ENCODE assay signal across 16 cellular contexts in the genomic region with DNA sequence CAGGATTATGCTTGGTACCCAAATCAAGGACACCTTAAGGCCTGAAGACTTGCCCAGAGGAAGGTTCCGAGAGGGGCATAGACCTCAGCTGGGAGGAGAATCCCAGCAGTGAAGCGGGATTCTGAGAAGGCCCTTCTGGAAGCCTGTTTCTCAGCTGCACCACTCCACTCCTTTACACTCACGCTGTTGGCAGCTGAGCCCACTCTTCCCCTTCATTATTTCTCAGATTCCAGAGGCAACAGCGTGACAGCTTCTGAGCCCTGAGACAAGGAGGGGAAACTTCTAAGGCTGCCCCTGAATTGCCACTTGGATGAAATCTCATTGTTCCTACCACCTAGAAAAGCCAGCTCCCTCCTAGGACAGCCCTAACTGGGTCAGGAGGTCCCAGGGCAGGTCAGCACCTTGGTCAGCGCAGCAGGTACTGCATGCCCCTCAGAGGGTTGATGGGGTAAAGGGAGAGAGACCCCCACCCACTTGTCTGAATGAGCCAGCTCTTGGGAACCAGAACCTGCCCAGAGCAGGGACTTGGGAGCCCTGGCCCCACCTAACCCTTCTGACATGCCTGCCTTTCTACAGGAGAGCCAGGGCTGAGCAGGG. TPM values are rescaled to one million over a fixed set of nuclear protein-coding genes. Genes with fewer than 3 reads are reported as not detected.
A peak's percentile ranks its signal among the peaks of the same experiment; 100 is the strongest.
DNase-seq lines count a peak whose midpoint lies in the region; ATAC-seq, FAIRE-seq and TF ChIP-seq lines count a peak whose summit lies in the region.
"Had no signal": no experiment of that assay in that cellular context is flagged by ENCODE, and none has a peak within 500 bp of the region (broad histone marks: within the 10 kb centered on the region; RNA-seq: fewer than 3 reads in every experiment).

No MANE protein-coding gene starts in this region.

- H3K4me3 ChIP-seq in GM23338 (no peak overlapping the region), HepG2 (replicated peaks in 1 of 3; ENCODE audit: insufficient read depth in 1 of 3, low read depth in 2 of 3, low read length in 3 of 3) (no peak overlapping the region), thyroid gland (replicated peaks in 1 of 3) (no peak overlapping the region)

- intact Hi-C loops in HepG2 (cut with micrococcal nuclease; ENCODE audit: unreplicated experiment) = no loop called here
- intact Hi-C loops in thyroid gland (cut with DNase I) = no loop called here

- H3K27ac ChIP-seq in GM23338 (ENCODE audit: low read depth) (no peak overlapping the region), HepG2 (ENCODE audit: extremely low read length, insufficient read depth, low read length) (no peak overlapping the region), thyroid gland (peak overlapping the region; percentile 85 to 95 (median 93))

- peaks cover 16% of the 10 kb centered on the region for H3K4me1 Mint-ChIP-seq in GM23338
- H3K4me1 Mint-ChIP-seq in T-helper 17 cell = peaks cover 2% of the 10 kb centered on the region
- H3K4me1 Mint-ChIP-seq: CD4-positive, CD25-positive, alpha-beta regulatory T cell had no signal

- BruUV-seq in HepG2 (replicated peaks; lab: Mats Ljungman, UMichigan) = no TSS peak

- in situ Hi-C loops in HepG2 (cut with HindIII; ENCODE audit: extremely low pct_ligation_motif_present, low pct_unique_long_range_greater_than_20kb) = no loop called here

- CTCF ChIA-PET in HepG2 (lab: Yijun Ruan, JAX; ENCODE audit: low intra/inter-chr PET ratio, low total read pairs) = no interaction called here

- H3K4me2 ChIP-seq in GM23338 = no peak overlapping the region
- no peak overlapping the region for H3K4me2 ChIP-seq in HepG2 (ENCODE audit: low read depth, low read length)

- H3K4me3 Mint-ChIP-seq in GM23338 (no peak overlapping the region), T-helper 17 cell (no peak overlapping the region)
- H3K4me3 Mint-ChIP-seq: CD4-positive, CD25-positive, alpha-beta regulatory T cell; HFFc6 had no signal

- H3F3A ChIP-seq in GM23338 (replicated peaks; ENCODE audit: low read depth) = no peaks in the 10 kb centered on the region

- H4K20me1 ChIP-seq in GM23338 (replicated peaks; ENCODE audit: insufficient read depth) (no peaks in the 10 kb centered on the region), HepG2 (ENCODE audit: insufficient read depth, low read length) (no peaks in the 10 kb centered on the region)

- H3K79me2 ChIP-seq in GM23338 (replicated peaks; ENCODE audit: insufficient read depth) (no peaks in the 10 kb centered on the region), HepG2 (ENCODE audit: insufficient read depth, low read length) (no peaks in the 10 kb centered on the region)

- TF ChIP-seq POLR2A in HepG2 (IDR thresholded peaks at IDR 0.05; ENCODE audit: insufficient read depth in 1 of 2, low read depth in 2 of 2, low read length in 2 of 2) = no peak
- TF ChIP-seq POLR2A in thyroid gland (IDR thresholded peaks at IDR 0.05) = no peak

- no peaks in the 10 kb centered on the region for H3K9me3 ChIP-seq in T-helper 17 cell (ENCODE audit: control insufficient read depth, low read length, poor library complexity, severe bottlenecking)
- H3K9me3 ChIP-seq in HepG2 (ENCODE audit: low read length) = no peaks in the 10 kb centered on the region
- no peaks in the 10 kb centered on the region for H3K9me3 ChIP-seq in thyroid gland

- TF ChIP-seq CTCF in GM23338 (conservative IDR thresholded peaks at IDR 0.05; ENCODE audit: low read depth in 2 of 2) (no peak), HepG2 (CRISPR knock-in tag; IDR thresholded peaks at IDR 0.05) (no peak), thyroid gland (IDR thresholded peaks at IDR 0.05) (no peak), D721Med (IDR thresholded peaks at IDR 0.05; ENCODE audit: insufficient read depth, missing control alignments) (no peak)

- POLR2A ChIA-PET in HepG2 (lab: Yijun Ruan, JAX) = no interaction called here

- H3K9me2 ChIP-seq in GM23338 (ENCODE audit: insufficient read depth) = no peaks in the 10 kb centered on the region

- FAIRE-seq in HepG2 (lab: Jason Lieb, UNC) (no peak), D721Med (lab: Jason Lieb, UNC) (no peak)
- FAIRE-seq: G401.6, GM12892, GM19239, RCC 7860 had no signal

- peaks cover 6% of the 10 kb centered on the region for H3K27me3 Mint-ChIP-seq in GM23338 (ENCODE audit: insufficient read depth, low read depth, poor library complexity)
- peaks cover 18% of the 10 kb centered on the region for H3K27me3 Mint-ChIP-seq in T-helper 17 cell

- H3K36me3 Mint-ChIP-seq in GM23338 (ENCODE audit: low read depth) (no peaks in the 10 kb centered on the region), T-helper 17 cell (ENCODE audit: low read depth) (peaks cover 2% of the 10 kb centered on the region)
- H3K36me3 Mint-ChIP-seq: CD4-positive, CD25-positive, alpha-beta regulatory T cell had no signal

- no peak overlapping the region for H3K9ac ChIP-seq in HepG2 (ENCODE audit: insufficient read depth, low read depth, low read length)

- H2AFZ ChIP-seq in GM23338 (no peak overlapping the region), HepG2 (ENCODE audit: low read length) (no peak overlapping the region)

- TF ChIP-seq EP300 in HepG2 (IDR thresholded peaks at IDR 0.05; ENCODE audit: low read depth in 2 of 2, low read length in 2 of 2) (no peak), HepG2 (CRISPR knock-in tag; IDR thresholded peaks at IDR 0.05; ENCODE audit: borderline replicate concordance) (no peak)

- peak; percentile 55 for DNase-seq in GM23338 (ENCODE audit: low spot score)
- no peak for DNase-seq in T-helper 17 cell
- no peak for DNase-seq in HepG2 (ENCODE audit: low spot score)
- DNase-seq in thyroid gland = peak; percentile 78
- no peak for DNase-seq in NCI-H526 (lab: John Stamatoyannopoulos, UW)
- no peak for DNase-seq in D721Med (ENCODE audit: insufficient read length, low spot score)
- DNase-seq: AML-193; CD4-positive, CD25-positive, alpha-beta regulatory T cell; HFFc6; NCI-H1930; SHP77 treated with DMSO at 0.1 percent for 48 hours had no signal

- WGBS in HepG2 (ENCODE audit: low lambda C conversion rate) = 0% methylated on average over 2 of the region's 5 CpGs
- 29 to 58% methylated on average over 5 of the region's 5 CpGs for WGBS in thyroid gland, 2 donors

- H3K27me3 ChIP-seq in GM23338 (ENCODE audit: insufficient read depth) (no peaks in the 10 kb centered on the region), HepG2 (ENCODE audit: control insufficient read depth in 1 of 2, insufficient read depth in 2 of 2, low read length in 2 of 2) (peaks cover 2 to 21% of the 10 kb centered on the region in 2 experiments; a peak in 3 of 5 replicates), thyroid gland (no peaks in the 10 kb centered on the region)

- ATAC-seq in GM23338 (peak; percentile 56), T-helper 17 cell (no peak), HepG2 (no peak; the same call in 2 of the 3 replicates), esophagus mucosa (no peak)

- H3K4me1 ChIP-seq in GM23338 (ENCODE audit: insufficient read depth) (peaks cover 5% of the 10 kb centered on the region), HepG2 (ENCODE audit: insufficient read depth, low read length) (peaks cover 8% of the 10 kb centered on the region), thyroid gland (peaks cover 65 to 70% of the 10 kb centered on the region in 2 donors)

- H3K36me3 ChIP-seq in GM23338 (ENCODE audit: insufficient read depth) = no peaks in the 10 kb centered on the region
- no peaks in the 10 kb centered on the region for H3K36me3 ChIP-seq in HepG2 (replicated peaks in 1 of 2; ENCODE audit: control insufficient read depth in 1 of 2, insufficient read depth in 2 of 2, low read length in 2 of 2)
- H3K36me3 ChIP-seq in thyroid gland = no peaks in the 10 kb centered on the region

- no peak for TF ChIP-seq RAD21 in HepG2 (CRISPR knock-in tag; IDR thresholded peaks at IDR 0.05)

- no peaks in the 10 kb centered on the region for H3K9me3 Mint-ChIP-seq in GM23338
- H3K9me3 Mint-ChIP-seq: HFFc6 had no signal

- H3K27ac Mint-ChIP-seq in GM23338 = no peak overlapping the region
- peak overlapping the region; percentile 37 for H3K27ac Mint-ChIP-seq in T-helper 17 cell
- H3K27ac Mint-ChIP-seq: CD4-positive, CD25-positive, alpha-beta regulatory T cell; HFFc6 had no signal

RNA-seq across cellular contexts. Expression of gene ISCA2, which starts 53.9 kb away (rescaled TPM):
- 24.9 and 44.0 TPM in 2 replicates for total RNA-seq in GM23338 (2014; rRNA removed; shearing (Covaris generic))
- polyA plus RNA-seq in GM23338 (2016; fragmentation: Nextera tagmentation; extraction: Ambion mirVana) (156 and 171 TPM in 2 replicates), HepG2 (2011; rRNA removed) (24.8 and 32.1 TPM in 2 replicates)
- total RNA-seq in T-helper 17 cell (10 to 100 TPM; 14.4 to 21.3 TPM), HepG2 (2016; rRNA removed; fragmentation: Illumina TruSeq; extraction: Trizol) (43.4 and 53.0 TPM in 2 replicates), thyroid gland (10 to 100 TPM; 24.6 to 54.9 (median 44.2) TPM), esophagus mucosa (16.4 TPM)
- 17.5 and 18.2 TPM in 2 replicates for total RNA-seq in HepG2 (2016; cell fraction: cytosol; rRNA removed; fragmentation: Illumina TruSeq; extraction: Trizol; ENCODE audit: low read depth)
- 42.9 and 57.5 TPM in 2 replicates for total RNA-seq in HepG2 (2016; cell fraction: insoluble cytoplasmic fraction; rRNA removed; fragmentation: Illumina TruSeq; extraction: Trizol)
- 23.3 and 26.7 TPM in 2 replicates for total RNA-seq in HepG2 (2016; cell fraction: membrane; rRNA removed; fragmentation: Illumina TruSeq; extraction: Trizol)
- total RNA-seq in HepG2 (2016; cell fraction: nucleus; rRNA removed; fragmentation: Illumina TruSeq; extraction: Trizol) = 21.1 and 23.4 TPM in 2 replicates
- 24.5 and 27.0 TPM in 2 replicates for polyA plus RNA-seq in HepG2 (2011; cell fraction: cytosol; rRNA removed)
- polyA plus RNA-seq in HepG2 (2011; cell fraction: nucleus; rRNA removed) = 11.3 and 11.4 TPM in 2 replicates
- 18.4 and 18.8 TPM in 2 replicates for polyA plus RNA-seq in HepG2 (2012)
- 16.6 and 20.0 TPM in 2 replicates for polyA plus RNA-seq in HepG2 (2016; cell fraction: cytosol; fragmentation: Illumina TruSeq; extraction: Trizol; ENCODE audit: low read depth)
- 55.8 and 67.9 TPM in 2 replicates for polyA plus RNA-seq in HepG2 (2016; cell fraction: insoluble cytoplasmic fraction; fragmentation: Illumina TruSeq; extraction: Trizol; ENCODE audit: low read depth)
- polyA plus RNA-seq in HepG2 (2016; cell fraction: membrane; fragmentation: Illumina TruSeq; extraction: Trizol; ENCODE audit: low read depth) = 20.6 and 24.2 TPM in 2 replicates
- polyA plus RNA-seq in HepG2 (2016; cell fraction: nucleus; fragmentation: Illumina TruSeq; extraction: Trizol; ENCODE audit: insufficient read depth, low read depth) = 34.4 and 35.5 TPM in 2 replicates
- polyA minus RNA-seq in HepG2 (2011; rRNA and poly(A)+ RNA removed; ENCODE audit: low replicate concordance) = 3.1 and 4.4 TPM in 2 replicates
- 5.8 and 7.5 TPM in 2 replicates for polyA minus RNA-seq in HepG2 (2011; cell fraction: cytosol; rRNA and poly(A)+ RNA removed)
- polyA minus RNA-seq in HepG2 (2011; cell fraction: nucleus; rRNA and poly(A)+ RNA removed) = 6.5 and 6.6 TPM in 2 replicates

RNA-seq across cellular contexts. Expression of gene NPC2, which starts 54.3 kb away (rescaled TPM):
- 287 and 331 TPM in 2 replicates for total RNA-seq in GM23338 (2014; rRNA removed; shearing (Covaris generic))
- polyA plus RNA-seq in GM23338 (2016; fragmentation: Nextera tagmentation; extraction: Ambion mirVana) = 344 and 354 TPM in 2 replicates
- total RNA-seq in T-helper 17 cell = 10 to 100 TPM; 32.7 to 39.0 TPM
- total RNA-seq in HepG2 (2016; rRNA removed; fragmentation: Illumina TruSeq; extraction: Trizol) = 108 and 164 TPM in 2 replicates
- 97.6 and 98.1 TPM in 2 replicates for total RNA-seq in HepG2 (2016; cell fraction: cytosol; rRNA removed; fragmentation: Illumina TruSeq; extraction: Trizol; ENCODE audit: low read depth)
- total RNA-seq in HepG2 (2016; cell fraction: insoluble cytoplasmic fraction; rRNA removed; fragmentation: Illumina TruSeq; extraction: Trizol) = 110 and 171 TPM in 2 replicates
- 151 and 156 TPM in 2 replicates for total RNA-seq in HepG2 (2016; cell fraction: membrane; rRNA removed; fragmentation: Illumina TruSeq; extraction: Trizol)
- 133 and 142 TPM in 2 replicates for total RNA-seq in HepG2 (2016; cell fraction: nucleus; rRNA removed; fragmentation: Illumina TruSeq; extraction: Trizol)
- 132 and 136 TPM in 2 replicates for polyA plus RNA-seq in HepG2 (2011; rRNA removed)
- 168 and 213 TPM in 2 replicates for polyA plus RNA-seq in HepG2 (2011; cell fraction: cytosol; rRNA removed)
- 111 and 132 TPM in 2 replicates for polyA plus RNA-seq in HepG2 (2011; cell fraction: nucleus; rRNA removed)
- 184 and 188 TPM in 2 replicates for polyA plus RNA-seq in HepG2 (2012)
- 123 and 125 TPM in 2 replicates for polyA plus RNA-seq in HepG2 (2016; cell fraction: cytosol; fragmentation: Illumina TruSeq; extraction: Trizol; ENCODE audit: low read depth)
- 137 and 155 TPM in 2 replicates for polyA plus RNA-seq in HepG2 (2016; cell fraction: insoluble cytoplasmic fraction; fragmentation: Illumina TruSeq; extraction: Trizol; ENCODE audit: low read depth)
- 181 and 189 TPM in 2 replicates for polyA plus RNA-seq in HepG2 (2016; cell fraction: membrane; fragmentation: Illumina TruSeq; extraction: Trizol; ENCODE audit: low read depth)
- 223 and 240 TPM in 2 replicates for polyA plus RNA-seq in HepG2 (2016; cell fraction: nucleus; fragmentation: Illumina TruSeq; extraction: Trizol; ENCODE audit: insufficient read depth, low read depth)
- 84.2 and 184 TPM in 2 replicates for polyA minus RNA-seq in HepG2 (2011; rRNA and poly(A)+ RNA removed; ENCODE audit: low replicate concordance)
- polyA minus RNA-seq in HepG2 (2011; cell fraction: cytosol; rRNA and poly(A)+ RNA removed) = 82.0 and 93.2 TPM in 2 replicates
- polyA minus RNA-seq in HepG2 (2011; cell fraction: nucleus; rRNA and poly(A)+ RNA removed) = 30.8 and 32.4 TPM in 2 replicates
- 1,000 to 10,000 TPM in 1 of 4 donors, 100 to 1,000 TPM in 3; 583 to 1,617 (median 793) TPM for total RNA-seq in thyroid gland
- total RNA-seq in esophagus mucosa = 100 TPM

Comparison
In these comparisons a context has a peak if more than half of its experiments do, and no peak if none do; other contexts are left out.
1. DNase-seq: peak in GM23338 (single experiment) and thyroid gland (2 of 2); none in T-helper 17 cell (0 of 3), HepG2 (single experiment), NCI-H526 (0 of 2) and D721Med (single experiment).
2. H3K27ac ChIP-seq: peak in thyroid gland (3 of 3); none in GM23338 (single experiment) and HepG2 (single experiment).